7 cellular contexts compared by ENCODE assay signal in genomic region chr9:112348257-112348992, GRCh38. TPM values are rescaled to one million over a fixed set of nuclear protein-coding genes. Genes with fewer than 3 reads are reported as not detected.
DNase-seq lines count a peak whose midpoint lies in the region; ATAC-seq, FAIRE-seq and TF ChIP-seq lines count a peak whose summit lies in the region.

No MANE protein-coding gene starts in this region.

- DNase-seq in H9, result peak; percentile 64
- peak; percentile 79 for DNase-seq in WTC11 (ENCODE audit: low spot score)
- peak; percentile 65 for DNase-seq in bronchial epithelial cell (ENCODE audit: low read depth)
- DNase-seq in iris pigment epithelial cell (ENCODE audit: low read depth), result peak; percentile 78
- DNase-seq in stimulated activated CD4-positive, alpha-beta T cell treated with anti-CD3 and anti-CD28 coated beads, Interleukin-12 subunit alpha, Interleukin-12 subunit beta, amount 100 ng/mL, for 24 hours (ENCODE audit: low read depth in 2 of 2), result peak; percentile 64 to 75
- no peak for DNase-seq in UCSD-AML1 (lab: John Stamatoyannopoulos, UW; ENCODE audit: unreplicated experiment)

- peaks cover 2 to 6% of the 10 kb centered on the region in 2 experiments; a peak in 2 of 5 replicates for H3K9me3 Mint-ChIP-seq in H9
- peaks cover 12% of the 10 kb centered on the region; the same call in 1 of the 2 replicates for H3K9me3 Mint-ChIP-seq in WTC11

- TF ChIP-seq CTCF in H9 (conservative IDR thresholded peaks at IDR 0.05) (no peak), WTC11 (IDR thresholded peaks at IDR 0.05) (no peak), bronchial epithelial cell (IDR thresholded peaks at IDR 0.05; ENCODE audit: insufficient read depth, low read length, severe bottlenecking) (no peak)

- H3K27ac Mint-ChIP-seq in H9 (peak overlapping the region; percentile 8 to 74 (median 38); a peak in 6 of 7 replicates), WTC11 (peak overlapping the region; percentile 96)

- CTCF ChIA-PET in WTC11 (lab: Charles Lee), result interaction anchor here (1.0 to 1.7 kb wide), 4 partner anchors 15 to 251 kb away, joined by 3 to 6 read pairs (median 4); partner anchors contain the start of gene PTBP3

- ATAC-seq in WTC11 (peak; percentile 73), GM18520 (IDR thresholded peaks at IDR 0.05; ENCODE audit: unreplicated experiment) (no peak)

- H3K4me1 ChIP-seq in H9 (ENCODE audit: insufficient read depth, low read length), result no peaks in the 10 kb centered on the region; the same call in 1 of the 2 replicates

- H3K4me2 ChIP-seq in H9 (ENCODE audit: insufficient read depth, insufficient read length, low read length), result no peak overlapping the region

- H2BK15ac ChIP-seq in H9 (ENCODE audit: low read depth, low read length), result no peak overlapping the region

- H3K14ac ChIP-seq in H9 (ENCODE audit: insufficient read depth, low read length), result no peak overlapping the region

- H2AFZ ChIP-seq in H9 (ENCODE audit: low read length), result no peak overlapping the region

- peaks cover 15% of the 10 kb centered on the region in 2 experiments for H3K4me1 Mint-ChIP-seq in H9
- peaks cover 21% of the 10 kb centered on the region for H3K4me1 Mint-ChIP-seq in WTC11

- H2BK5ac ChIP-seq in H9 (ENCODE audit: insufficient read length, low read length), result no peak overlapping the region

- no peaks in the 10 kb centered on the region for H4K20me1 ChIP-seq in H9 (ENCODE audit: control insufficient read depth, insufficient read depth, insufficient read length)

- no peak overlapping the region for H4K91ac ChIP-seq in H9 (ENCODE audit: insufficient read length, low read depth, low read length)

- H3K9ac ChIP-seq in H9 (ENCODE audit: extremely low read depth, insufficient read length, low read length), result no peak overlapping the region

- no peak overlapping the region for H3T11ph ChIP-seq in H9 (ENCODE audit: low read length)

- H3K79me2 ChIP-seq in H9 (ENCODE audit: insufficient read depth, low read length), result no peaks in the 10 kb centered on the region

- no peaks in the 10 kb centered on the region for H3K36me3 ChIP-seq in bronchial epithelial cell (ENCODE audit: control insufficient read depth, insufficient read depth, low read length)

- H4K5ac ChIP-seq in H9 (ENCODE audit: insufficient read length, low read depth, low read length), result no peak overlapping the region

- no peak overlapping the region for H3K56ac ChIP-seq in H9 (ENCODE audit: insufficient read length, low read depth, low read length)

- no peak overlapping the region for H3K27ac ChIP-seq in H9 (ENCODE audit: insufficient read length, low read depth, low read length)

- H3K27me3 Mint-ChIP-seq in H9 (ENCODE audit: low read depth), result no peaks in the 10 kb centered on the region
- H3K27me3 Mint-ChIP-seq in WTC11 (ENCODE audit: low read depth), result no peaks in the 10 kb centered on the region; the same call in 1 of the 2 replicates

- POLR2A ChIA-PET in WTC11 (lab: Charles Lee), result no interaction called here

- H2AK5ac ChIP-seq in H9 (ENCODE audit: insufficient read length, low read length), result no peak overlapping the region

- H4K8ac ChIP-seq in H9 (replicated peaks; ENCODE audit: insufficient read length, low read depth, low read length), result no peak overlapping the region

- H3K79me1 ChIP-seq in H9 (ENCODE audit: insufficient read depth, low read depth, low read length, poor library complexity, severe bottlenecking), result no peaks in the 10 kb centered on the region

- H3K4me3 Mint-ChIP-seq in H9 (peak overlapping the region; percentile 27 to 51; a peak in 4 of 5 replicates), WTC11 (peak overlapping the region; percentile 65)

- H3K4me3 ChIP-seq in bronchial epithelial cell (ENCODE audit: low read depth, low read length), result peak overlapping the region; percentile 32

- H3K18ac ChIP-seq in H9 (ENCODE audit: insufficient read length, low read depth, low read length), result no peak overlapping the region

- no CpG with 5 or more reads among the region's 19 CpGs for WGBS in H9 (ENCODE audit: extremely low coverage, insufficient read length, low lambda C conversion rate)

- H3K27me3 ChIP-seq in H9 (ENCODE audit: insufficient read depth, low read length) (no peaks in the 10 kb centered on the region), bronchial epithelial cell (ENCODE audit: control insufficient read depth, insufficient read depth, low read length) (no peaks in the 10 kb centered on the region)

- H3K9me3 ChIP-seq in H9 (ENCODE audit: control insufficient read depth, low read depth, low read length), result no peaks in the 10 kb centered on the region

- no peaks in the 10 kb centered on the region; a peak in 1 of 7 replicates for H3K36me3 Mint-ChIP-seq in H9 (ENCODE audit: insufficient read depth in 1 of 3, low read depth in 3 of 3)
- H3K36me3 Mint-ChIP-seq in WTC11, result no peaks in the 10 kb centered on the region

- H2BK12ac ChIP-seq in H9 (ENCODE audit: insufficient read length, low read depth, low read length), result no peak overlapping the region

- FAIRE-seq in bronchial epithelial cell (lab: Jason Lieb, UNC), result no peak

- no peak overlapping the region for H2BK20ac ChIP-seq in H9 (ENCODE audit: low read depth, low read length, poor library complexity, severe bottlenecking)

- H3K4ac ChIP-seq in H9 (ENCODE audit: low read depth, low read length), result no peak overlapping the region

- H3K23ac ChIP-seq in H9 (ENCODE audit: insufficient read length, low read depth, low read length), result no peak overlapping the region

- no peaks in the 10 kb centered on the region for H3K23me2 ChIP-seq in H9 (ENCODE audit: insufficient read length, low read depth, low read length, poor library complexity, severe bottlenecking)

- no peak overlapping the region for H2BK120ac ChIP-seq in H9 (ENCODE audit: low read depth, low read length, poor library complexity, severe bottlenecking)

TF ChIP-seq in WTC11, 78 proteins besides CTCF, POLR2A, EP300 and RAD21:
- TF ChIP-seq SP1 (CRISPR knock-in tag; conservative IDR thresholded peaks at IDR 0.05) (0 out of 2 replicates have a peak, but pooled peaks have one; percentile 31), FOXK1 (CRISPR knock-in tag; IDR thresholded peaks at IDR 0.05) (peak; percentile 80; the same call in 1 of the 2 replicates), MAX (CRISPR knock-in tag; IDR thresholded peaks at IDR 0.05) (peak; percentile 62; the same call in 1 of the 2 replicates), ZNF317 (CRISPR knock-in tag; IDR thresholded peaks at IDR 0.05; ENCODE audit: borderline replicate concordance, low read depth) (no peak), ZBTB21 (CRISPR knock-in tag; IDR thresholded peaks at IDR 0.05; ENCODE audit: borderline replicate concordance) (no peak)

RNA-seq across cellular contexts. Expression of gene PTBP3, which starts 15.0 kb away (rescaled TPM):
- 89.5 and 93.1 TPM in 2 replicates for total RNA-seq in H9 (2021)
- total RNA-seq in WTC11 (2021), result 97.5 to 108 TPM (median 100 TPM) in 3 replicates
- total RNA-seq in bronchial epithelial cell, result 56.2 and 62.4 TPM in 2 replicates

RNA-seq across cellular contexts. Expression of gene HSDL2, which starts 31.5 kb away (rescaled TPM):
- total RNA-seq in H9 (2021) (16.5 and 16.6 TPM in 2 replicates), WTC11 (2021) (13.8 to 15.3 TPM (median 14.3 TPM) in 3 replicates), bronchial epithelial cell (21.9 and 31.9 TPM in 2 replicates)
